In genomic region chr1:31815752-31816484, GRCh38 we compare ENCODE assay signal across 8 cellular contexts. TPM values are rescaled to one million over a fixed set of nuclear protein-coding genes. Genes with fewer than 3 reads are reported as not detected.
DNase-seq lines count a peak whose midpoint lies in the region; ATAC-seq and TF ChIP-seq lines count a peak whose summit lies in the region.

TSS of gene SPOCD1 (minus strand) at chr1:31816022. CDS start at chr1:31815333, 689 bp downstream.

- H3K36me3 ChIP-seq in BLaER1 treated with 17β-estradiol and CSF1 and Interleukin-3, amounts not matched to agents 10 nM and 100 nM: no peaks in the 10 kb centered on the region
- H3K36me3 ChIP-seq in thoracic aorta: no peaks in the 10 kb centered on the region

- H3K9me3 ChIP-seq in BLaER1 treated with 17β-estradiol and CSF1 and Interleukin-3, amounts not matched to agents 10 nM and 100 nM (replicated peaks in 1 of 11): peaks cover 0 to 5% (median 3%) of the 10 kb centered on the region in 11 experiments; a peak in 5 of 22 replicates
- H3K9me3 ChIP-seq in thoracic aorta: no peaks in the 10 kb centered on the region

- peak; percentile 86 for DNase-seq in RKO (ENCODE audit: low spot score)
- peak; percentile 79 for DNase-seq in activated T-helper 1 cell treated with Interleukin-2 at 50 U/mL for 16 hours (ENCODE audit: low read depth)
- peak; percentile 76 for DNase-seq in fibroblast of the aortic adventitia (ENCODE audit: low read depth)
- DNase-seq in nucleus accumbens (lab: John Stamatoyannopoulos, UW): peak in 43 of 56 donors; percentile 14 to 91 (median 48)
- peak; percentile 40 for DNase-seq in thoracic aorta (ENCODE audit: low spot score)

- H3K27ac ChIP-seq in BLaER1 treated with 17β-estradiol and CSF1 and Interleukin-3, amounts not matched to agents 10 nM and 100 nM: peak within 1 kb of the TSS in 7 of 11 experiments; percentile 20 to 52 (median 39); a peak in 10 of 22 replicates
- H3K27ac ChIP-seq in thoracic aorta: no peak within 1 kb of the TSS

- peaks cover 4 to 46% (median 40%) of the 10 kb centered on the region in 10 experiments for H3K4me1 ChIP-seq in BLaER1 treated with 17β-estradiol and CSF1 and Interleukin-3, amounts not matched to agents 10 nM and 100 nM
- no peaks in the 10 kb centered on the region for H3K4me1 ChIP-seq in thoracic aorta (ENCODE audit: control insufficient read depth in 1 of 2, low read depth in 2 of 2)

- TF ChIP-seq CTCF in fibroblast of the aortic adventitia (IDR thresholded peaks at IDR 0.05; ENCODE audit: insufficient read depth, low read length): peak; percentile 87
- TF ChIP-seq CTCF in thoracic aorta (IDR thresholded peaks at IDR 0.05): peak; percentile 62

- H3K4me3 ChIP-seq in BLaER1 treated with 17β-estradiol and CSF1 and Interleukin-3, amounts not matched to agents 10 nM and 100 nM: no peak within 1 kb of the TSS
- peak within 1 kb of the TSS; percentile 38 for H3K4me3 ChIP-seq in fibroblast of the aortic adventitia (ENCODE audit: low read depth, low read length)
- H3K4me3 ChIP-seq in thoracic aorta: peak within 1 kb of the TSS; percentile 31

- ATAC-seq in HG03342 (IDR thresholded peaks at IDR 0.05; ENCODE audit: unreplicated experiment) (peak; percentile 49), thoracic aorta (ENCODE audit: insufficient number of reproducible peaks, low FRiP score, low read depth) (peak; percentile 63), HG03135 (IDR thresholded peaks at IDR 0.05; ENCODE audit: unreplicated experiment) (no peak)

- H4K20me1 ChIP-seq in BLaER1 treated with 17β-estradiol and CSF1 and Interleukin-3, amounts not matched to agents 10 nM and 100 nM: peaks cover 0 to 22% (median 0%) of the 10 kb centered on the region in 11 experiments; a peak in 3 of 22 replicates

- H3K4me2 ChIP-seq in BLaER1 treated with 17β-estradiol and CSF1 and Interleukin-3, amounts not matched to agents 10 nM and 100 nM: peak within 1 kb of the TSS in 9 of 11 experiments; percentile 26 to 64 (median 50); a peak in 18 of 22 replicates

- H3K27me3 ChIP-seq in BLaER1 treated with 17β-estradiol and CSF1 and Interleukin-3, amounts not matched to agents 10 nM and 100 nM: peaks cover 0 to 36% (median 0%) of the 10 kb centered on the region in 11 experiments; a peak in 5 of 22 replicates
- H3K27me3 ChIP-seq in thoracic aorta (replicated peaks; ENCODE audit: insufficient read depth): no peaks in the 10 kb centered on the region

- peak within 1 kb of the TSS in 6 of 11 experiments; percentile 2 to 50 (median 36); a peak in 9 of 22 replicates for H3K9ac ChIP-seq in BLaER1 treated with 17β-estradiol and CSF1 and Interleukin-3, amounts not matched to agents 10 nM and 100 nM

RNA-seq across cellular contexts. Expression of gene SPOCD1, which starts in this region (rescaled TPM):
- total RNA-seq in fibroblast of the aortic adventitia (ENCODE audit: low replicate concordance): 3.4 and 37.2 TPM in 2 replicates
- total RNA-seq in thoracic aorta: 10 to 100 TPM in 1 of 2 donors, 1 to 10 TPM in 1; 6.6 to 10.6 TPM

Comparison
In these comparisons a context has a peak if more than half of its experiments do, and no peak if none do; other contexts are left out.
1. H3K27ac ChIP-seq: peak in BLaER1 treated with 17β-estradiol and CSF1 and Interleukin-3, amounts not matched to agents 10 nM and 100 nM (7 of 11); none in thoracic aorta (0 of 2).
2. H3K4me3 ChIP-seq: peak in fibroblast of the aortic adventitia (single experiment) and thoracic aorta (single experiment); none in BLaER1 treated with 17β-estradiol and CSF1 and Interleukin-3, amounts not matched to agents 10 nM and 100 nM (0 of 10).
3. Peak in every context shown above with its lines, with median percentiles within 50 percentile points of each other: DNase-seq.